In the genomic region with DNA sequence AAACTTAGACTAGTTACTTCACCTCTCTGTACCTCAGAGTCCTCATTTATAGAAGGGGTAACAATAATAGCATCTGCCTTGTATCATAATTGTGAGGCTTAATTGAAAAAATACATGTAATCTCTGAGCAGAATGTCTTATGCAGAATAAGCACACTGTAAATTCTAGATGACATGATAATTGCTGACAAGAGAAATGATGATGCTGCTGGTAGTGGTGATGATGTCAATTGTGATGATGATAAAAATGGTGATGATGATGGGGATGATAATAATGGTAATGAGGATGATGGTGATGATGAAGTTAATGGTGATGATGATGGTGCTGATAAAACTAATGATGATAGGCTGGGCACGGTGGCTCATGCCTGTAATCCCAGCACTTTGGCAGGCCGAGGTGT, we compare ENCODE assay signal across 8 cellular contexts.
"Had no signal": no experiment of that assay in that cellular context is flagged by ENCODE, and none has a peak within 500 bp of the region (broad histone marks: within the 10 kb centered on the region; RNA-seq: fewer than 3 reads in every experiment).

No MANE protein-coding gene starts in this region.

- ATAC-seq: GM12878 had no signal

- FAIRE-seq: G401.6, GM12878, GM12891, GM12892, GM18507, GM19239 had no signal

- DNase-seq: GDM1, GF-D8 had no signal

- H3K4me3 ChIP-seq: GM12878 had no signal
